Comparison of ENCODE assay signal across 1 cellular context in the genomic region with DNA sequence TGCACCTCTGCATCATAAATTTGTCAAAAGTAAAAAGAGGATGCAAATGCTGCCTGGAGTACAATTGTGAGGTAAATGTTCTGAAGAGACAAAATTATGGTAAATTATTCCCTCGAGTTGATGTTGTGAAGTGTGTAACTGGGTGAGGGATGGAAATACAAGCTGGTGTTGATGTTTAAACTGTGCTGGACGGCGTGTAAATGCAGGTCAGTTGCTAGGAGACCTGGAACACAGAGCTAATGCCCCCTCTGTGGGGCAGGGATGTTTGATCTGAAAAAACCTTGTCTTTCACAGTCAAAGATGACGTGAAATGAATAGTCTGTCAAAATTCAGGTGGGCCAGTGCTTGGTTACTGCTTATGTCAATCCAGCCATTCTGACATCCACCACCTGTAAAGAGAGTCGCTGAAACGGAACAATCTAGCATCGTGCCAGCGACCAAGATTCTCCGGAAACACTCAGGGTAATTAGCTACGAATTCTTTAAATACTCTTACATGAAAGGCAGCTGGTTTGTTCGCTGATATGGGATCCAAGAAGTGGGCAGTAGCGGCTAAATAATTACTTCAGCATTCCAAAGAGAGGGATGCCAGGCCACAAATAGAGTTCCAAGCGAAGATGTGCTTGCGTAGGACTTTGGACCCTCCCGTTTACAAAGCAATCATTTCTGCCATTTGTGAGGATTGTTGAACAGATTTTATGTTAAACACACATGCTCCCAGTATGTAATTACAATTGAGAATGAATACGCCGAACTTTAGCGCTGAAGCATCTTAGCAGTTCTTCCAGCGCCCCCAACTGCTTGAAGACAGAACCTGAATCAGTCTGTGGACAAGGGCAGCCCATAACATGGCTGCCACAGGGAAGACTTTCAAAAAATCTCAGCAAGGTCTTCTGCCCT.
TF ChIP-seq lines count a peak whose summit lies in the region.

No MANE protein-coding gene starts in this region.

TF ChIP-seq in HepG2, 621 proteins besides CTCF, POLR2A, EP300 and RAD21 (continued from another document and continues in another):
- TF ChIP-seq, protein P1, sequence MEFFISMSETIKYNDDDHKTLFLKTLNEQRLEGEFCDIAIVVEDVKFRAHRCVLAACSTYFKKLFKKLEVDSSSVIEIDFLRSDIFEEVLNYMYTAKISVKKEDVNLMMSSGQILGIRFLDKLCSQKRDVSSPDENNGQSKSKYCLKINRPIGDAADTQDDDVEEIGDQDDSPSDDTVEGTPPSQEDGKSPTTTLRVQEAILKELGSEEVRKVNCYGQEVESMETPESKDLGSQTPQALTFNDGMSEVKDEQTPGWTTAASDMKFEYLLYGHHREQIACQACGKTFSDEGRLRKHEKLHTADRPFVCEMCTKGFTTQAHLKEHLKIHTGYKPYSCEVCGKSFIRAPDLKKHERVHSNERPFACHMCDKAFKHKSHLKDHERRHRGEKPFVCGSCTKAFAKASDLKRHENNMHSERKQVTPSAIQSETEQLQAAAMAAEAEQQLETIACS (CRISPR knock-in tag; IDR thresholded peaks at IDR 0.05), result no peak
- TF ChIP-seq HMG20A (CRISPR knock-in tag; IDR thresholded peaks at IDR 0.05; ENCODE audit: borderline replicate concordance) (no peak; the same call in 1 of the 2 replicates), SOX13 (IDR thresholded peaks at IDR 0.05) (no peak), SOX13 (CRISPR knock-in tag; conservative IDR thresholded peaks at IDR 0.05 in 1 of 2, IDR thresholded peaks at IDR 0.05 in 1 of 2) (peak in 1 of 2 experiments; percentile 29; a peak in 1 of 4 replicates), ZSCAN22 (CRISPR knock-in tag; IDR thresholded peaks at IDR 0.05) (no peak), ARHGAP35 (CRISPR knock-in tag; IDR thresholded peaks at IDR 0.05; ENCODE audit: borderline replicate concordance) (no peak), JUND (CRISPR knock-in tag; IDR thresholded peaks at IDR 0.05) (no peak), TCF12 (IDR thresholded peaks at IDR 0.05) (no peak), TCF12 (CRISPR knock-in tag; IDR thresholded peaks at IDR 0.05) (no peak), ZNF749 (CRISPR knock-in tag; IDR thresholded peaks at IDR 0.05; ENCODE audit: borderline replicate concordance) (no peak), ZNF234 (CRISPR knock-in tag; conservative IDR thresholded peaks at IDR 0.05) (no peak), MBNL3 (CRISPR knock-in tag; conservative IDR thresholded peaks at IDR 0.05) (no peak), AGO1 (IDR thresholded peaks at IDR 0.05; ENCODE audit: low read depth, low read length, poor library complexity, severe bottlenecking) (no peak), CHD2 (IDR thresholded peaks at IDR 0.05; ENCODE audit: low read depth, low read length) (no peak), ERF (CRISPR knock-in tag; IDR thresholded peaks at IDR 0.05) (no peak; the same call in 1 of the 2 replicates), MEF2D (CRISPR knock-in tag; IDR thresholded peaks at IDR 0.05) (no peak), TBX2 (CRISPR knock-in tag; IDR thresholded peaks at IDR 0.05; ENCODE audit: borderline replicate concordance) (no peak), ZNF12 (CRISPR knock-in tag; IDR thresholded peaks at IDR 0.05) (no peak), ZNF530 (CRISPR knock-in tag; IDR thresholded peaks at IDR 0.05; ENCODE audit: low read depth) (no peak), NCOR1 (IDR thresholded peaks at IDR 0.05; ENCODE audit: borderline replicate concordance, low read length) (peak; percentile 41; the same call in 1 of the 2 replicates), MZF1 (CRISPR knock-in tag; IDR thresholded peaks at IDR 0.05; ENCODE audit: borderline replicate concordance) (no peak), CHCHD3 (CRISPR knock-in tag; IDR thresholded peaks at IDR 0.05) (no peak), ZNF383 (CRISPR knock-in tag; IDR thresholded peaks at IDR 0.05; ENCODE audit: borderline replicate concordance) (no peak), ATM (IDR thresholded peaks at IDR 0.05; ENCODE audit: borderline replicate concordance) (no peak), U2AF1 (optimal IDR thresholded peaks at IDR 0.05; ENCODE audit: low read depth, low read length) (no peak), GLI4 (CRISPR knock-in tag; IDR thresholded peaks at IDR 0.05; ENCODE audit: borderline replicate concordance) (no peak), ZNF607 (CRISPR knock-in tag; IDR thresholded peaks at IDR 0.05; ENCODE audit: borderline replicate concordance) (no peak), KLF12 (CRISPR knock-in tag; IDR thresholded peaks at IDR 0.05; ENCODE audit: borderline replicate concordance) (no peak), NBN (conservative IDR thresholded peaks at IDR 0.05) (no peak), WIZ (CRISPR knock-in tag; IDR thresholded peaks at IDR 0.05) (no peak), ZNF333 (CRISPR knock-in tag; IDR thresholded peaks at IDR 0.05; ENCODE audit: borderline replicate concordance) (no peak), ZNF746 (CRISPR knock-in tag; IDR thresholded peaks at IDR 0.05) (no peak), ZNF660 (CRISPR knock-in tag; IDR thresholded peaks at IDR 0.05; ENCODE audit: borderline replicate concordance, low read depth) (no peak), CBFB (CRISPR knock-in tag; IDR thresholded peaks at IDR 0.05) (0 out of 2 replicates have a peak, but pooled peaks have one; percentile 8), SMAD1 (CRISPR knock-in tag; IDR thresholded peaks at IDR 0.05; ENCODE audit: borderline replicate concordance, low read depth) (no peak), ZNF747 (CRISPR knock-in tag; IDR thresholded peaks at IDR 0.05; ENCODE audit: borderline replicate concordance) (no peak), TBL1XR1 (IDR thresholded peaks at IDR 0.05; ENCODE audit: borderline replicate concordance, low read length, partially characterized antibody) (no peak), HOXA9 (CRISPR knock-in tag; IDR thresholded peaks at IDR 0.05; ENCODE audit: borderline replicate concordance) (no peak), ZNF235 (CRISPR knock-in tag; IDR thresholded peaks at IDR 0.05; ENCODE audit: borderline replicate concordance) (no peak), ZNF326 (CRISPR knock-in tag; IDR thresholded peaks at IDR 0.05; ENCODE audit: borderline replicate concordance) (no peak), ZSCAN30 (CRISPR knock-in tag; IDR thresholded peaks at IDR 0.05) (no peak), PAWR (CRISPR knock-in tag; IDR thresholded peaks at IDR 0.05; ENCODE audit: borderline replicate concordance) (no peak)
- TF ChIP-seq, protein P2, sequence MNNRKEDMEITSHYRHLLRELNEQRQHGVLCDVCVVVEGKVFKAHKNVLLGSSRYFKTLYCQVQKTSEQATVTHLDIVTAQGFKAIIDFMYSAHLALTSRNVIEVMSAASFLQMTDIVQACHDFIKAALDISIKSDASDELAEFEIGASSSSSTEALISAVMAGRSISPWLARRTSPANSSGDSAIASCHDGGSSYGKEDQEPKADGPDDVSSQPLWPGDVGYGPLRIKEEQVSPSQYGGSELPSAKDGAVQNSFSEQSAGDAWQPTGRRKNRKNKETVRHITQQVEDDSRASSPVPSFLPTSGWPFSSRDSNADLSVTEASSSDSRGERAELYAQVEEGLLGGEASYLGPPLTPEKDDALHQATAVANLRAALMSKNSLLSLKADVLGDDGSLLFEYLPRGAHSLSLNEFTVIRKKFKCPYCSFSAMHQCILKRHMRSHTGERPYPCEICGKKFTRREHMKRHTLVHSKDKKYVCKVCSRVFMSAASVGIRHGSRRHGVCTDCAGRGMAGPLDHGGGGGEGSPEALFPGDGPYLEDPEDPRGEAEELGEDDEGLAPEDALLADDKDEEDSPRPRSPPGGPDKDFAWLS (CRISPR knock-in tag; IDR thresholded peaks at IDR 0.05; ENCODE audit: borderline replicate concordance), result no peak
- TF ChIP-seq, protein P3, sequence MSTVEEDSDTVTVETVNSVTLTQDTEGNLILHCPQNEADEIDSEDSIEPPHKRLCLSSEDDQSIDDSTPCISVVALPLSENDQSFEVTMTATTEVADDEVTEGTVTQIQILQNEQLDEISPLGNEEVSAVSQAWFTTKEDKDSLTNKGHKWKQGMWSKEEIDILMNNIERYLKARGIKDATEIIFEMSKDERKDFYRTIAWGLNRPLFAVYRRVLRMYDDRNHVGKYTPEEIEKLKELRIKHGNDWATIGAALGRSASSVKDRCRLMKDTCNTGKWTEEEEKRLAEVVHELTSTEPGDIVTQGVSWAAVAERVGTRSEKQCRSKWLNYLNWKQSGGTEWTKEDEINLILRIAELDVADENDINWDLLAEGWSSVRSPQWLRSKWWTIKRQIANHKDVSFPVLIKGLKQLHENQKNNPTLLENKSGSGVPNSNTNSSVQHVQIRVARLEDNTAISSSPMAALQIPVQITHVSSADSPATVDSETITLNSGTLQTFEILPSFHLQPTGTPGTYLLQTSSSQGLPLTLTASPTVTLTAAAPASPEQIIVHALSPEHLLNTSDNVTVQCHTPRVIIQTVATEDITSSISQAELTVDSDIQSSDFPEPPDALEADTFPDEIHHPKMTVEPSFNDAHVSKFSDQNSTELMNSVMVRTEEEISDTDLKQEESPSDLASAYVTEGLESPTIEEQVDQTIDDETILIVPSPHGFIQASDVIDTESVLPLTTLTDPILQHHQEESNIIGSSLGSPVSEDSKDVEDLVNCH (CRISPR knock-in tag; IDR thresholded peaks at IDR 0.05), result no peak
- TF ChIP-seq, protein P4, sequence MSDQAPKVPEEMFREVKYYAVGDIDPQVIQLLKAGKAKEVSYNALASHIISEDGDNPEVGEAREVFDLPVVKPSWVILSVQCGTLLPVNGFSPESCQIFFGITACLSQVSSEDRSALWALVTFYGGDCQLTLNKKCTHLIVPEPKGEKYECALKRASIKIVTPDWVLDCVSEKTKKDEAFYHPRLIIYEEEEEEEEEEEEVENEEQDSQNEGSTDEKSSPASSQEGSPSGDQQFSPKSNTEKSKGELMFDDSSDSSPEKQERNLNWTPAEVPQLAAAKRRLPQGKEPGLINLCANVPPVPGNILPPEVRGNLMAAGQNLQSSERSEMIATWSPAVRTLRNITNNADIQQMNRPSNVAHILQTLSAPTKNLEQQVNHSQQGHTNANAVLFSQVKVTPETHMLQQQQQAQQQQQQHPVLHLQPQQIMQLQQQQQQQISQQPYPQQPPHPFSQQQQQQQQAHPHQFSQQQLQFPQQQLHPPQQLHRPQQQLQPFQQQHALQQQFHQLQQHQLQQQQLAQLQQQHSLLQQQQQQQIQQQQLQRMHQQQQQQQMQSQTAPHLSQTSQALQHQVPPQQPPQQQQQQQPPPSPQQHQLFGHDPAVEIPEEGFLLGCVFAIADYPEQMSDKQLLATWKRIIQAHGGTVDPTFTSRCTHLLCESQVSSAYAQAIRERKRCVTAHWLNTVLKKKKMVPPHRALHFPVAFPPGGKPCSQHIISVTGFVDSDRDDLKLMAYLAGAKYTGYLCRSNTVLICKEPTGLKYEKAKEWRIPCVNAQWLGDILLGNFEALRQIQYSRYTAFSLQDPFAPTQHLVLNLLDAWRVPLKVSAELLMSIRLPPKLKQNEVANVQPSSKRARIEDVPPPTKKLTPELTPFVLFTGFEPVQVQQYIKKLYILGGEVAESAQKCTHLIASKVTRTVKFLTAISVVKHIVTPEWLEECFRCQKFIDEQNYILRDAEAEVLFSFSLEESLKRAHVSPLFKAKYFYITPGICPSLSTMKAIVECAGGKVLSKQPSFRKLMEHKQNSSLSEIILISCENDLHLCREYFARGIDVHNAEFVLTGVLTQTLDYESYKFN (CRISPR knock-in tag; conservative IDR thresholded peaks at IDR 0.05), result 0 out of 2 replicates have a peak, but pooled peaks have one; percentile 26
- TF ChIP-seq, protein P5, sequence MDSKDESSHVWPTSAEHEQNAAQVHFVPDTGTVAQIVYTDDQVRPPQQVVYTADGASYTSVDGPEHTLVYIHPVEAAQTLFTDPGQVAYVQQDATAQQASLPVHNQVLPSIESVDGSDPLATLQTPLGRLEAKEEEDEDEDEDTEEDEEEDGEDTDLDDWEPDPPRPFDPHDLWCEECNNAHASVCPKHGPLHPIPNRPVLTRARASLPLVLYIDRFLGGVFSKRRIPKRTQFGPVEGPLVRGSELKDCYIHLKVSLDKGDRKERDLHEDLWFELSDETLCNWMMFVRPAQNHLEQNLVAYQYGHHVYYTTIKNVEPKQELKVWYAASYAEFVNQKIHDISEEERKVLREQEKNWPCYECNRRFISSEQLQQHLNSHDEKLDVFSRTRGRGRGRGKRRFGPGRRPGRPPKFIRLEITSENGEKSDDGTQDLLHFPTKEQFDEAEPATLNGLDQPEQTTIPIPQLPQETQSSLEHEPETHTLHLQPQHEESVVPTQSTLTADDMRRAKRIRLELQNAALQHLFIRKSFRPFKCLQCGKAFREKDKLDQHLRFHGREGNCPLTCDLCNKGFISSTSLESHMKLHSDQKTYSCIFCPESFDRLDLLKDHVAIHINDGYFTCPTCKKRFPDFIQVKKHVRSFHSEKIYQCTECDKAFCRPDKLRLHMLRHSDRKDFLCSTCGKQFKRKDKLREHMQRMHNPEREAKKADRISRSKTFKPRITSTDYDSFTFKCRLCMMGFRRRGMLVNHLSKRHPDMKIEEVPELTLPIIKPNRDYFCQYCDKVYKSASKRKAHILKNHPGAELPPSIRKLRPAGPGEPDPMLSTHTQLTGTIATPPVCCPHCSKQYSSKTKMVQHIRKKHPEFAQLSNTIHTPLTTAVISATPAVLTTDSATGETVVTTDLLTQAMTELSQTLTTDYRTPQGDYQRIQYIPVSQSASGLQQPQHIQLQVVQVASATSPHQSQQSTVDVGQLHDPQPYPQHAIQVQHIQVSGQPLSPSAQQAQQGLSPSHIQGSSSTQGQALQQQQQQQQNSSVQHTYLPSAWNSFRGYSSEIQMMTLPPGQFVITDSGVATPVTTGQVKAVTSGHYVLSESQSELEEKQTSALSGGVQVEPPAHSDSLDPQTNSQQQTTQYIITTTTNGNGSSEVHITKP (CRISPR knock-in tag; IDR thresholded peaks at IDR 0.05; ENCODE audit: low read depth), result no peak
- TF ChIP-seq, protein P6, sequence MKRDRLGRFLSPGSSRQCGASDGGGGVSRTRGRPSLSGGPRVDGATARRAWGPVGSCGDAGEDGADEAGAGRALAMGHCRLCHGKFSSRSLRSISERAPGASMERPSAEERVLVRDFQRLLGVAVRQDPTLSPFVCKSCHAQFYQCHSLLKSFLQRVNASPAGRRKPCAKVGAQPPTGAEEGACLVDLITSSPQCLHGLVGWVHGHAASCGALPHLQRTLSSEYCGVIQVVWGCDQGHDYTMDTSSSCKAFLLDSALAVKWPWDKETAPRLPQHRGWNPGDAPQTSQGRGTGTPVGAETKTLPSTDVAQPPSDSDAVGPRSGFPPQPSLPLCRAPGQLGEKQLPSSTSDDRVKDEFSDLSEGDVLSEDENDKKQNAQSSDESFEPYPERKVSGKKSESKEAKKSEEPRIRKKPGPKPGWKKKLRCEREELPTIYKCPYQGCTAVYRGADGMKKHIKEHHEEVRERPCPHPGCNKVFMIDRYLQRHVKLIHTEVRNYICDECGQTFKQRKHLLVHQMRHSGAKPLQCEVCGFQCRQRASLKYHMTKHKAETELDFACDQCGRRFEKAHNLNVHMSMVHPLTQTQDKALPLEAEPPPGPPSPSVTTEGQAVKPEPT (CRISPR knock-in tag; IDR thresholded peaks at IDR 0.05; ENCODE audit: low read depth), result no peak
- TF ChIP-seq, protein P7, sequence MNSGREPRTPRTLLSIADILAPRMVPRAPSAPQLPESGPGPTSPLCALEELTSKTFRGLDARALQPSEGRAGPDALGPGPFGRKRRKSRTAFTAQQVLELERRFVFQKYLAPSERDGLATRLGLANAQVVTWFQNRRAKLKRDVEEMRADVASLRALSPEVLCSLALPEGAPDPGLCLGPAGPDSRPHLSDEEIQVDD (CRISPR knock-in tag; IDR thresholded peaks at IDR 0.05; ENCODE audit: borderline replicate concordance), result no peak
- TF ChIP-seq, protein P8, sequence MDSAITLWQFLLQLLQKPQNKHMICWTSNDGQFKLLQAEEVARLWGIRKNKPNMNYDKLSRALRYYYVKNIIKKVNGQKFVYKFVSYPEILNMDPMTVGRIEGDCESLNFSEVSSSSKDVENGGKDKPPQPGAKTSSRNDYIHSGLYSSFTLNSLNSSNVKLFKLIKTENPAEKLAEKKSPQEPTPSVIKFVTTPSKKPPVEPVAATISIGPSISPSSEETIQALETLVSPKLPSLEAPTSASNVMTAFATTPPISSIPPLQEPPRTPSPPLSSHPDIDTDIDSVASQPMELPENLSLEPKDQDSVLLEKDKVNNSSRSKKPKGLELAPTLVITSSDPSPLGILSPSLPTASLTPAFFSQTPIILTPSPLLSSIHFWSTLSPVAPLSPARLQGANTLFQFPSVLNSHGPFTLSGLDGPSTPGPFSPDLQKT (CRISPR knock-in tag; IDR thresholded peaks at IDR 0.05; ENCODE audit: borderline replicate concordance), result no peak
